Comparison of ENCODE assay signal across 21 cellular contexts in the genomic region with DNA sequence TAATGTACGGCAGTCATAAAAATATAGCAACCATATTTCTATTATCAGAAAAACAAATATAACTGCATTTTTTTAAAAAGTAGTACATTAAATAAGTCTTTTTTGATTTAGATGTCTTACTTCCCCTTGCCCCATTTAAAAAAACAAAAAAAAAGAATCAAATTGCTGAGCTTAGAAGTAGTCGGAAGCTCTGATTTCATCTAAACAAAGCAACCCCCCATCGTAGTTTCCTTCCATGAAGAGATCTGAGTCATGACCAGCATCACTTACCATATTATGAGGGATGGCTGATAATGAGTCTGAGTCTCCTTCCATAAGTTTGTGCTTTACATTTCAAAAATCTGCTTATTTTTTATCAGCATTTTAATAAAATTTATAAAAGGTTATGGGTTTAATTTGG.
"Had no signal": no experiment of that assay in that cellular context is flagged by ENCODE, and none has a peak within 500 bp of the region (broad histone marks: within the 10 kb centered on the region; RNA-seq: fewer than 3 reads in every experiment).

No MANE protein-coding gene starts in this region.

- H3K27ac ChIP-seq: body of pancreas, gastrocnemius medialis, left ventricle myocardium inferior, prostate gland, skin epidermis, suprapubic skin, transverse colon, uterus had no signal

- FAIRE-seq: colon had no signal

- H3K36me3 ChIP-seq: prostate gland, uterus had no signal

- H3K9me3 ChIP-seq: body of pancreas, gastrocnemius medialis, left ventricle myocardium inferior, prostate gland, suprapubic skin, transverse colon, uterus had no signal

- DNase-seq: activated CD4-positive, alpha-beta T cell treated with anti-CD3 and anti-CD28 coated beads, Interleukin-2, amount 50 U/mL, for 1 hour; activated CD8-positive, alpha-beta memory T cell treated with anti-CD3 and anti-CD28 coated beads, Interleukin-2, amount 50 U/mL, for 48 hours; activated gamma-delta T cell; activated T-cell treated with anti-CD3 and anti-CD28 coated beads, Interleukin-2, amount 50 U/mL, for 72 hours; body of pancreas; endodermal cell; gastrocnemius medialis; head of caudate nucleus; left ventricle myocardium inferior; right cardiac atrium; stimulated activated CD4-positive, alpha-beta T cell treated with anti-CD3 and anti-CD28 coated beads, Interleukin-15, amount 100 ng/mL, for 24 hours; stimulated activated CD4-positive, alpha-beta T cell treated with anti-CD3 and anti-CD28 coated beads, Interleukin-2, amount 100 ng/mL, for 48 hours; stimulated activated naive CD8-positive, alpha-beta T cell treated with anti-CD3 and anti-CD28 coated beads, Interleukin-15, amount 100 ng/mL, for 72 hours; T1000; transverse colon; uterus had no signal

- H3K4me1 ChIP-seq: body of pancreas, left ventricle myocardium inferior, prostate gland, suprapubic skin, transverse colon, uterus had no signal

- H3K27me3 ChIP-seq: body of pancreas, gastrocnemius medialis, suprapubic skin, transverse colon, uterus had no signal

- H3K4me3 ChIP-seq: body of pancreas, gastrocnemius medialis, left ventricle myocardium inferior, prostate gland, skin epidermis, suprapubic skin, transverse colon, uterus had no signal

- ATAC-seq: activated CD4-positive, CD25-positive, alpha-beta regulatory T cell treated with anti-CD3 and anti-CD28 coated beads, Interleukin-2, amount 50 U/mL, for 24 hours; activated T-cell treated with anti-CD3 and anti-CD28 coated beads, Interleukin-2, amount 50 U/mL, for 72 hours; body of pancreas; gastrocnemius medialis; right cardiac atrium; stimulated activated naive CD8-positive, alpha-beta T cell treated with anti-CD3 and anti-CD28 coated beads, Interleukin-15, amount 100 ng/mL, for 72 hours had no signal
